In genomic region chr16:51845586-51845985, GRCh38 we compare ENCODE assay signal across 1 cellular context.
TF ChIP-seq lines count a peak whose summit lies in the region.

No MANE protein-coding gene starts in this region.

TF ChIP-seq in GM23338, 12 proteins besides CTCF, POLR2A, EP300 and RAD21 (continued from another document):
- TF ChIP-seq ZNF331 (CRISPR knock-in tag; IDR thresholded peaks at IDR 0.05; ENCODE audit: low read depth), result no peak
- no peak for TF ChIP-seq CREB1 (CRISPR knock-in tag; IDR thresholded peaks at IDR 0.05; ENCODE audit: low read depth)
- no peak for TF ChIP-seq JUNB (IDR thresholded peaks at IDR 0.05; ENCODE audit: unreplicated experiment)
- TF ChIP-seq ZNF462 (CRISPR knock-in tag; IDR thresholded peaks at IDR 0.05), result no peak
- no peak for TF ChIP-seq NANOG (IDR thresholded peaks at IDR 0.05; ENCODE audit: borderline replicate concordance)
- TF ChIP-seq STAT1 (IDR thresholded peaks at IDR 0.05; ENCODE audit: unreplicated experiment), result no peak
- TF ChIP-seq ETS1 (IDR thresholded peaks at IDR 0.05), result no peak
TF ChIP-seq in GM23338: peak in this region for 0.
